ENCODE assay signal across 8 cellular contexts in genomic region chr2:41698787-41699422, GRCh38.
DNase-seq lines count a peak whose midpoint lies in the region; ATAC-seq and TF ChIP-seq lines count a peak whose summit lies in the region.

No MANE protein-coding gene starts in this region.

- CTCF ChIA-PET in MCF 10A (lab: Yijun Ruan, JAX): interaction anchor here (0.6 to 2.6 kb wide), 47 partner anchors 9 to 1784 kb away, joined by 3 to 14 read pairs (median 4); no protein-coding TSS in a partner anchor

- H3K9me3 Mint-ChIP-seq in MCF 10A (ENCODE audit: unreplicated experiment): no peaks in the 10 kb centered on the region

- ATAC-seq in right lobe of liver (peak; percentile 47 to 67 (median 62)), HG02571 (IDR thresholded peaks at IDR 0.05; ENCODE audit: unreplicated experiment) (no peak)

- no peak overlapping the region for H3K27ac Mint-ChIP-seq in MCF 10A (ENCODE audit: low read depth, unreplicated experiment)

- no peak overlapping the region for H3K4me3 Mint-ChIP-seq in MCF 10A (ENCODE audit: unreplicated experiment)

- no peaks in the 10 kb centered on the region for H4K20me1 ChIP-seq in Karpas-422 (ENCODE audit: insufficient read depth, low read depth, low read length)

- no peaks in the 10 kb centered on the region for H3K36me3 ChIP-seq in GM06990 (ENCODE audit: control insufficient read depth, insufficient read depth, low read length)
- H3K36me3 ChIP-seq in Karpas-422 (ENCODE audit: insufficient read depth, low read length): no peaks in the 10 kb centered on the region
- no peaks in the 10 kb centered on the region for H3K36me3 ChIP-seq in right lobe of liver
- H3K36me3 ChIP-seq in uterus: no peaks in the 10 kb centered on the region

- no peak overlapping the region for H3K9ac ChIP-seq in Karpas-422 (ENCODE audit: low read length)

- H3K27me3 ChIP-seq in GM06990 (replicated peaks; ENCODE audit: control insufficient read depth, insufficient read depth, low read length): no peaks in the 10 kb centered on the region; the same call in 1 of the 2 replicates
- no peaks in the 10 kb centered on the region for H3K27me3 ChIP-seq in Karpas-422 (ENCODE audit: low read length)
- no peaks in the 10 kb centered on the region for H3K27me3 ChIP-seq in right lobe of liver
- H3K27me3 ChIP-seq in uterus: no peaks in the 10 kb centered on the region

- H3K27ac ChIP-seq in Karpas-422 (ENCODE audit: low read length): no peak overlapping the region
- no peak overlapping the region for H3K27ac ChIP-seq in right lobe of liver
- peak overlapping the region in 1 of 2 donors; percentile 19 for H3K27ac ChIP-seq in uterus

- H2AFZ ChIP-seq in Karpas-422 (ENCODE audit: low read length): no peak overlapping the region; the same call in 1 of the 2 replicates

- H3K4me1 ChIP-seq in Karpas-422 (ENCODE audit: low read length): no peaks in the 10 kb centered on the region
- no peaks in the 10 kb centered on the region for H3K4me1 ChIP-seq in right lobe of liver
- peaks cover 0 to 5% of the 10 kb centered on the region in 2 donors for H3K4me1 ChIP-seq in uterus

- H3K4me3 ChIP-seq in GM06990 (replicated peaks; ENCODE audit: low read depth, low read length): no peak overlapping the region
- H3K4me3 ChIP-seq in Karpas-422 (ENCODE audit: low read length): no peak overlapping the region
- no peak overlapping the region for H3K4me3 ChIP-seq in right lobe of liver
- H3K4me3 ChIP-seq in uterus: peak overlapping the region in 1 of 2 donors; percentile 21

- no peaks in the 10 kb centered on the region for H3K36me3 Mint-ChIP-seq in MCF 10A (ENCODE audit: insufficient read depth, unreplicated experiment)

- POLR2A ChIA-PET in MCF 10A (lab: Yijun Ruan, JAX): interaction anchor here (0.8 to 1.3 kb wide), 2 partner anchors 36 to 284 kb away, joined by 3 read pairs; no protein-coding TSS in a partner anchor

- TF ChIP-seq POLR2A in right lobe of liver (IDR thresholded peaks at IDR 0.05): no peak
- TF ChIP-seq POLR2A in uterus (IDR thresholded peaks at IDR 0.05): no peak

- WGBS in right lobe of liver (ENCODE audit: insufficient coverage, low coverage, low lambda C conversion rate, missing lambda C conversion rate): 36% methylated on average over 15 of the region's 16 CpGs

- no TSS peak for BruUV-seq in MCF 10A (replicated peaks; lab: Mats Ljungman, UMichigan)

- H3K9me3 ChIP-seq in Karpas-422 (ENCODE audit: low read length) (no peaks in the 10 kb centered on the region), right lobe of liver (no peaks in the 10 kb centered on the region), uterus (no peaks in the 10 kb centered on the region)

- H3K4me2 ChIP-seq in Karpas-422 (ENCODE audit: low read depth, low read length, poor library complexity, severe bottlenecking): no peak overlapping the region

- no peaks in the 10 kb centered on the region for H3K4me1 Mint-ChIP-seq in MCF 10A (ENCODE audit: insufficient read depth, unreplicated experiment)

- H3K9me2 ChIP-seq in Karpas-422 (replicated peaks; ENCODE audit: insufficient read depth, low read length): no peaks in the 10 kb centered on the region

- peak; percentile 76 for TF ChIP-seq CTCF in GM06990 (IDR thresholded peaks at IDR 0.05; ENCODE audit: insufficient read depth, low read length, poor library complexity, severe bottlenecking)
- peak; percentile 69 for TF ChIP-seq CTCF in MCF 10A (IDR thresholded peaks at IDR 0.05; ENCODE audit: unreplicated experiment)
- peak; percentile 57 to 76 (median 70) for TF ChIP-seq CTCF in right lobe of liver (IDR thresholded peaks at IDR 0.05)
- TF ChIP-seq CTCF in uterus (IDR thresholded peaks at IDR 0.05): peak; percentile 60 to 89 (median 83)

- no peaks in the 10 kb centered on the region for H3K27me3 Mint-ChIP-seq in MCF 10A (ENCODE audit: insufficient read depth, unreplicated experiment)

- DNase-seq in GM06990 (ENCODE audit: extremely low read depth, insufficient read length) (no peak), Karpas-422 (peak; percentile 72), MCF 10A (ENCODE audit: unreplicated experiment) (no peak), right lobe of liver (peak in 2 of 3 donors; percentile 35 to 58), uterus (peak; percentile 53 to 59), cerebellum (ENCODE audit: low spot score) (no peak), NCI-H526 treated with DMSO at 0.1 percent for 48 hours (lab: John Stamatoyannopoulos, UW) (no peak)

- intact Hi-C loops in MCF 10A (cut with micrococcal nuclease) (loop anchor here (1.0 to 5.0 kb wide), 2 partner anchors 83 to 285 kb away; no protein-coding TSS in a partner anchor), right lobe of liver (cut with DNase I) (no loop called here), uterus (cut with DNase I; ENCODE audit: low total_unique reads) (no loop called here)

- no peaks in the 10 kb centered on the region for H3K79me2 ChIP-seq in Karpas-422 (ENCODE audit: low read length)

Comparison
In these comparisons a context has a peak if more than half of its experiments do, and no peak if none do; other contexts are left out.
1. DNase-seq: peak in Karpas-422 (single experiment), right lobe of liver (2 of 3) and uterus (2 of 2); none in GM06990 (single experiment), MCF 10A (single experiment), cerebellum (single experiment) and NCI-H526 treated with DMSO at 0.1 percent for 48 hours (single experiment).
2. Peak in every context shown above with its lines, with median percentiles within 50 percentile points of each other: CTCF ChIP-seq.